Comparison of ENCODE assay signal across 15 cellular contexts in genomic region chr11:122804161-122804560, GRCh38. TPM values are rescaled to one million over a fixed set of nuclear protein-coding genes. Genes with fewer than 3 reads are reported as not detected.
A peak's percentile ranks its signal among the peaks of the same experiment; 100 is the strongest.
DNase-seq lines count a peak whose midpoint lies in the region; ATAC-seq and TF ChIP-seq lines count a peak whose summit lies in the region.
"Had no signal": no experiment of that assay in that cellular context is flagged by ENCODE, and none has a peak within 500 bp of the region (broad histone marks: within the 10 kb centered on the region; RNA-seq: fewer than 3 reads in every experiment).

No MANE protein-coding gene starts in this region.

- CTCF ChIA-PET in GM10248 (lab: Yijun Ruan, JAX): interaction anchor here (0.9 to 7.2 kb wide), 6 partner anchors 7 to 60 kb away, joined by 3 to 70 read pairs (median 4); no protein-coding TSS in a partner anchor

- DNase-seq in HFFc6 (peak; percentile 66), amniotic stem cell (lab: John Stamatoyannopoulos, UW) (peak; percentile 56), foreskin keratinocyte (peak; percentile 91 to 97), suprapubic skin (ENCODE audit: low spot score in 2 of 2) (no peak), GM10248 (ENCODE audit: extremely low spot score) (no peak), SW480 (ENCODE audit: low spot score) (no peak), ovary (no peak), head of caudate nucleus (no peak)
- DNase-seq: activated CD4-positive, alpha-beta T cell treated with anti-CD3 and anti-CD28 coated beads, Interleukin-2, amount 50 U/mL, for 4 hours; activated naive CD4-positive, alpha-beta T cell treated with anti-CD3 and anti-CD28 coated beads for 36 hours; KG1; stimulated activated CD4-positive, alpha-beta T cell treated with anti-CD3 and anti-CD28 coated beads, Interleukin-4, amount 100 ng/mL, for 4 hours; T-helper 1 cell had no signal

- H3K36me3 ChIP-seq in suprapubic skin: no peaks in the 10 kb centered on the region
- no peaks in the 10 kb centered on the region for H3K36me3 ChIP-seq in ovary
- H3K36me3 ChIP-seq: prostate gland had no signal

- H3K9me3 Mint-ChIP-seq in HFFc6: no peaks in the 10 kb centered on the region
- H3K9me3 Mint-ChIP-seq: activated naive CD4-positive, alpha-beta T cell treated with anti-CD3 and anti-CD28 coated beads for 36 hours; dendritic cell treated with granulocyte-macrophage colony-stimulating factor and Interleukin-4, amounts not matched to agents 40 ng/mL and 50 ng/mL, for 4 days had no signal

- peaks cover 32% of the 10 kb centered on the region for H3K4me1 ChIP-seq in foreskin keratinocyte
- peaks cover 32% of the 10 kb centered on the region for H3K4me1 ChIP-seq in suprapubic skin
- peaks cover 2% of the 10 kb centered on the region for H3K4me1 ChIP-seq in ovary (ENCODE audit: insufficient read depth)
- H3K4me1 ChIP-seq: prostate gland had no signal

- peaks cover 31% of the 10 kb centered on the region for H3K36me3 Mint-ChIP-seq in HFFc6 (ENCODE audit: low read depth)

- H3K27ac Mint-ChIP-seq in HFFc6: peak overlapping the region; percentile 99

- H3K9me3 ChIP-seq in suprapubic skin: no peaks in the 10 kb centered on the region
- no peaks in the 10 kb centered on the region for H3K9me3 ChIP-seq in ovary
- H3K9me3 ChIP-seq: prostate gland had no signal

- TF ChIP-seq POLR2A in suprapubic skin (IDR thresholded peaks at IDR 0.05): no peak
- TF ChIP-seq POLR2A in ovary (IDR thresholded peaks at IDR 0.05): no peak

- H3K4me3 ChIP-seq in suprapubic skin (no peak overlapping the region), ovary (no peak overlapping the region)
- H3K4me3 ChIP-seq: prostate gland had no signal

- peaks cover 53% of the 10 kb centered on the region for H3K4me1 Mint-ChIP-seq in HFFc6 (ENCODE audit: low read depth)

- H3K27me3 ChIP-seq in foreskin keratinocyte: no peaks in the 10 kb centered on the region
- no peaks in the 10 kb centered on the region for H3K27me3 ChIP-seq in suprapubic skin
- H3K27me3 ChIP-seq in ovary: no peaks in the 10 kb centered on the region

- POLR2A ChIA-PET in GM10248 (lab: Yijun Ruan, JAX): no interaction called here

- 71% methylated on average over 3 of the region's 4 CpGs for WGBS in suprapubic skin
- 67 to 98% (median 91%) methylated on average over 4 of the region's 4 CpGs for WGBS in ovary, 3 donors

- H3K27ac ChIP-seq in foreskin keratinocyte (peak overlapping the region; percentile 100), suprapubic skin (peak overlapping the region; percentile 41), ovary (no peak overlapping the region)
- H3K27ac ChIP-seq: prostate gland had no signal

- intact Hi-C loops in ovary (cut with DNase I): no loop called here
- intact Hi-C loops in head of caudate nucleus (cut with DNase I): no loop called here

- TF ChIP-seq CTCF in HFFc6 (IDR thresholded peaks at IDR 0.05) (no peak), foreskin keratinocyte (conservative IDR thresholded peaks at IDR 0.05) (no peak), suprapubic skin (IDR thresholded peaks at IDR 0.05) (no peak), GM10248 (IDR thresholded peaks at IDR 0.05; ENCODE audit: control extremely low read depth, extremely low read depth, low read depth, missing control alignments) (no peak), ovary (IDR thresholded peaks at IDR 0.05) (no peak)

- no peaks in the 10 kb centered on the region; the same call in none of the 2 replicates for H3K27me3 Mint-ChIP-seq in HFFc6 (ENCODE audit: insufficient read depth)
- H3K27me3 Mint-ChIP-seq: dendritic cell treated with granulocyte-macrophage colony-stimulating factor and Interleukin-4, amounts not matched to agents 40 ng/mL and 50 ng/mL, for 4 days had no signal

- no peak for TF ChIP-seq EP300 in suprapubic skin (IDR thresholded peaks at IDR 0.05)
- TF ChIP-seq EP300 in ovary (IDR thresholded peaks at IDR 0.05): no peak

- ATAC-seq in foreskin keratinocyte: peak; percentile 61

- H3K4me3 Mint-ChIP-seq in HFFc6: no peak overlapping the region; the same call in 1 of the 2 replicates
- H3K4me3 Mint-ChIP-seq: activated naive CD4-positive, alpha-beta T cell treated with anti-CD3 and anti-CD28 coated beads for 36 hours; dendritic cell treated with granulocyte-macrophage colony-stimulating factor and Interleukin-4, amounts not matched to agents 40 ng/mL and 50 ng/mL, for 4 days had no signal

RNA-seq across cellular contexts. Expression of gene CRTAM, which starts 34.1 kb away (rescaled TPM):
- not detected for total RNA-seq in HFFc6 (2021; fragmentation: NEBNext Ultra II Directional; extraction: Animal tissue kit (Norgen Biotek cat#: 25700))
- total RNA-seq in foreskin keratinocyte (not detected in 2 replicates), suprapubic skin (under 1 TPM in 1 of 4 donors, not detected in 3; 0.21 TPM), ovary (under 1 TPM in 5 of 7 donors, not detected in 2; 0.10 to 0.92 (median 0.30) TPM)
- polyA plus RNA-seq in foreskin keratinocyte (not detected in 2 replicates), ovary (under 1 TPM; 0.06 to 0.83 TPM)

Comparison
In these comparisons a context has a peak if more than half of its experiments do, and no peak if none do; other contexts are left out.
1. DNase-seq: peak in HFFc6 (single experiment), amniotic stem cell (single experiment) and foreskin keratinocyte (2 of 2); none in suprapubic skin (0 of 2), GM10248 (single experiment), SW480 (single experiment), ovary (0 of 5) and head of caudate nucleus (0 of 42).
2. H3K27ac ChIP-seq: peak in foreskin keratinocyte (single experiment) and suprapubic skin (single experiment); none in ovary (0 of 2).